In the genomic region with DNA sequence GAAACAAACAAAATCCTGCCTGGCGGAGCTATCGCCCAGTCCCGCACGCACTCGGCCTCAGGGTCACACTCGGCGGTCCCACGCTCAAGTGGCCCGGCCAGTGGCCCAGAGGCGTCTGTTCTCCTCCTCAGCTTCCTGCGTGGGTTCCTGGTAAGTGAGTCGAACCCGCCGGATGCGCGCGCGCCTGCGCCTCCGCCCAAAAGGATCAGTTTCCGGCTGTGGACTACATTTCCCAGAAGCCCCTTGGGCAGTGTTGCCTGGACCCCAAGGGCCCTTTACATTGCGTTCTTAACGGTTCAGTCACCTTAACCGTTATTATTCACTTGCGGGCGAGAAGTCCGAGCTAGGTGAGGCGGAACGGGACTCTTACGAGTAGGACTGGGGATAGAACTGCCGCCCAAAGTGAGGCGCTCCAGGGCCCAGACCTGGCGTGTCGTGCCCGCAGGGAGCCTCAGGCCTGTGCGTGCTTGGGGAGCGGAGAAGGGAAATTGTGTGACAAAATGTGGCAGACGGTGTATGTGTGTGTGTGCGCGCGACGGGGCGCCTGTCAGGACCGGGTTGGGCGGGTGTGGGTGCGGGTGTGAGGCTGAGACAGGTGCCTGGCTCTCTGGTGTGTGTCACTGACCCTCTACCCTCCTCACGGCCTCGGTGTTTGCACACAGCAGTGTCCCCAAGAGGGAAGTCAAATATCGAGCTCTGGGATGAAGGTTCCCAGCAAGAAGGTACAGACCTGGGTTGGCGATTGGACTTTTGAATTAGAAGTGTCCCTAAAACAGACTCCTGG, we compare ENCODE assay signal across 8 cellular contexts. TPM values are rescaled to one million over a fixed set of nuclear protein-coding genes. Genes with fewer than 3 reads are reported as not detected.
A peak's percentile ranks its signal among the peaks of the same experiment; 100 is the strongest.
DNase-seq lines count a peak whose midpoint lies in the region; ATAC-seq and TF ChIP-seq lines count a peak whose summit lies in the region.

A gene (plus strand): TSS at position 250 of the 784 bp plus-strand sequence. CDS start 1,267 bp downstream, outside the sequence.

- H3K9me3 Mint-ChIP-seq in activated naive CD8-positive, alpha-beta T cell treated with anti-CD3 and anti-CD28 coated beads, Interleukin-2, amount 10 ng/mL, durations not matched to agents 7 days and 5 days: peaks cover 8% of the 10 kb centered on the region
- no peaks in the 10 kb centered on the region for H3K9me3 Mint-ChIP-seq in osteocyte (ENCODE audit: unreplicated experiment)

- H3K9me3 ChIP-seq in thymus (ENCODE audit: control insufficient read depth): peaks cover 3% of the 10 kb centered on the region

- intact Hi-C loops in Right ventricle myocardium inferior (cut with DNase I): loop anchor here (1.0 kb wide), 1 partner anchor 27 kb away; no protein-coding TSS in a partner anchor

- H3K36me3 Mint-ChIP-seq in activated naive CD8-positive, alpha-beta T cell treated with anti-CD3 and anti-CD28 coated beads, Interleukin-2, amount 10 ng/mL, durations not matched to agents 7 days and 5 days: peaks cover 31% of the 10 kb centered on the region
- peaks cover 1% of the 10 kb centered on the region for H3K36me3 Mint-ChIP-seq in osteocyte (ENCODE audit: unreplicated experiment)

- POLR2A ChIA-PET in GM10248 (lab: Yijun Ruan, JAX): interaction anchor here (1.7 kb wide), 1 partner anchor 26 kb away, joined by 10 read pairs; a partner anchor contains a TSS
- POLR2A ChIA-PET in activated naive CD8-positive, alpha-beta T cell treated with anti-CD3 and anti-CD28 coated beads, Interleukin-2, amount 10 ng/mL, durations not matched to agents 7 days and 5 days (lab: Charles Lee): interaction anchor here (0.7 to 2.7 kb wide), 7 partner anchors 15 to 172 kb away, joined by 3 to 23 read pairs (median 5); a partner anchor contains a TSS

- H3K27ac ChIP-seq in thymus (ENCODE audit: low read depth): peak within 1 kb of the TSS; percentile 93

- CTCF ChIA-PET in GM10248 (lab: Yijun Ruan, JAX): interaction anchor here (3.2 kb wide), 1 partner anchor 26 kb away, joined by 17 read pairs; a partner anchor contains a TSS

- peak within 1 kb of the TSS; percentile 98 for H3K4me3 Mint-ChIP-seq in activated naive CD8-positive, alpha-beta T cell treated with anti-CD3 and anti-CD28 coated beads, Interleukin-2, amount 10 ng/mL, durations not matched to agents 7 days and 5 days
- H3K4me3 Mint-ChIP-seq in osteocyte (ENCODE audit: unreplicated experiment): peak within 1 kb of the TSS; percentile 97

- H3K4me1 Mint-ChIP-seq in activated naive CD8-positive, alpha-beta T cell treated with anti-CD3 and anti-CD28 coated beads, Interleukin-2, amount 10 ng/mL, durations not matched to agents 7 days and 5 days: peaks cover 30% of the 10 kb centered on the region
- H3K4me1 Mint-ChIP-seq in osteocyte (ENCODE audit: unreplicated experiment): peaks cover 28% of the 10 kb centered on the region

- H3K4me1 ChIP-seq in thymus (ENCODE audit: control insufficient read depth, insufficient read depth, low read length): peaks cover 3% of the 10 kb centered on the region

- H3K36me3 ChIP-seq in thymus (ENCODE audit: control insufficient read depth, insufficient read depth): no peaks in the 10 kb centered on the region

- no peaks in the 10 kb centered on the region for H3K27me3 ChIP-seq in thymus (ENCODE audit: control insufficient read depth, insufficient read depth)

- no peaks in the 10 kb centered on the region for H3K27me3 Mint-ChIP-seq in activated naive CD8-positive, alpha-beta T cell treated with anti-CD3 and anti-CD28 coated beads, Interleukin-2, amount 10 ng/mL, durations not matched to agents 7 days and 5 days
- H3K27me3 Mint-ChIP-seq in osteocyte (ENCODE audit: unreplicated experiment): no peaks in the 10 kb centered on the region

- TF ChIP-seq CTCF in GM10248 (IDR thresholded peaks at IDR 0.05; ENCODE audit: control extremely low read depth, extremely low read depth, low read depth, missing control alignments): no peak
- TF ChIP-seq CTCF in osteocyte (IDR thresholded peaks at IDR 0.05): no peak

- peak; percentile 87 for ATAC-seq in HG02759 (IDR thresholded peaks at IDR 0.05; ENCODE audit: unreplicated experiment)
- peak; percentile 90 for ATAC-seq in activated naive CD8-positive, alpha-beta T cell treated with anti-CD3 and anti-CD28 coated beads, Interleukin-2, amount 10 ng/mL, durations not matched to agents 7 days and 5 days (ENCODE audit: low read depth)
- peak; percentile 98 for ATAC-seq in Right ventricle myocardium inferior

- peak; percentile 95 for DNase-seq in GM10248 (ENCODE audit: extremely low spot score)
- DNase-seq in NCI-H128 (lab: John Stamatoyannopoulos, UW; ENCODE audit: unreplicated experiment): peak; percentile 37
- peak; percentile 77 for DNase-seq in SKM-1 treated with dmso at 0.1 percent for 144 hours (lab: John Stamatoyannopoulos, UW; ENCODE audit: unreplicated experiment)
- peak; percentile 90 for DNase-seq in activated naive CD8-positive, alpha-beta T cell treated with anti-CD3 and anti-CD28 coated beads, Interleukin-2, amount 10 ng/mL, durations not matched to agents 7 days and 5 days
- peak; percentile 97 for DNase-seq in Right ventricle myocardium inferior (ENCODE audit: missing footprints)
- DNase-seq in osteocyte (ENCODE audit: extremely low spot score, unreplicated experiment): peak; percentile 95

- peak within 1 kb of the TSS; percentile 89 for H3K4me3 ChIP-seq in thymus (ENCODE audit: low read length)

- peak within 1 kb of the TSS; percentile 95 for H3K27ac Mint-ChIP-seq in activated naive CD8-positive, alpha-beta T cell treated with anti-CD3 and anti-CD28 coated beads, Interleukin-2, amount 10 ng/mL, durations not matched to agents 7 days and 5 days
- H3K27ac Mint-ChIP-seq in osteocyte (ENCODE audit: unreplicated experiment): peak within 1 kb of the TSS; percentile 91

- WGBS in thymus: 1% methylated on average over 50 of the region's 50 CpGs

RNA-seq across cellular contexts. Expression of the gene that starts here (rescaled TPM):
- 1 to 10 TPM; 9.3 to 9.9 TPM for total RNA-seq in activated naive CD8-positive, alpha-beta T cell treated with anti-CD3 and anti-CD28 coated beads, Interleukin-2, amount 10 ng/mL, durations not matched to agents 7 days and 5 days
- total RNA-seq in Right ventricle myocardium inferior (5.1 TPM), osteocyte (5.6 and 7.3 TPM in 2 replicates)
- 2.9 TPM for polyA plus RNA-seq in thymus

Comparison
In these comparisons a context has a peak if more than half of its experiments do, and no peak if none do; other contexts are left out.
1. Peak in every context shown above with its lines: DNase-seq, ATAC-seq, H3K4me3 ChIP-seq and H3K27ac ChIP-seq.
2. DNase-seq: peak in every context shown above with its lines; median percentile 97 in Right ventricle myocardium inferior; 95 in GM10248; 95 in osteocyte; 90 in activated naive CD8-positive, alpha-beta T cell treated with anti-CD3 and anti-CD28 coated beads, Interleukin-2, amount 10 ng/mL, durations not matched to agents 7 days and 5 days; 77 in SKM-1 treated with dmso at 0.1 percent for 144 hours; 37 in NCI-H128.